In genomic region chrX:51891821-51892551, GRCh38 we compare ENCODE assay signal across 8 cellular contexts. TPM values are rescaled to one million over a fixed set of nuclear protein-coding genes. Genes with fewer than 3 reads are reported as not detected.
A peak's percentile ranks its signal among the peaks of the same experiment; 100 is the strongest.
DNase-seq lines count a peak whose midpoint lies in the region; ATAC-seq and TF ChIP-seq lines count a peak whose summit lies in the region.

No MANE protein-coding gene starts in this region.

- H3K4me1 ChIP-seq in vagina: peaks cover 17% of the 10 kb centered on the region

- no peak for ATAC-seq in GM18858 (IDR thresholded peaks at IDR 0.05; ENCODE audit: unreplicated experiment)
- no peak for ATAC-seq in esophagus mucosa

- H3K27ac Mint-ChIP-seq in IgD-negative memory B cell: peak overlapping the region; percentile 39 to 74 (median 44)

- peak overlapping the region; percentile 73 for H3K27ac ChIP-seq in vagina

- H3K27me3 Mint-ChIP-seq in IgD-negative memory B cell: no peaks in the 10 kb centered on the region

- no peak overlapping the region for H3K4me3 ChIP-seq in vagina

- peak; percentile 34 for DNase-seq in DMS79 treated with DMSO at 0.1 percent for 48 hours (lab: John Stamatoyannopoulos, UW)
- peak; percentile 38 for DNase-seq in amniotic epithelial cell (ENCODE audit: low read depth)
- DNase-seq in kidney tubule cell (ENCODE audit: low spot score): peak; percentile 31
- no peak for DNase-seq in vagina (ENCODE audit: extremely low spot score in 2 of 2)
- no peak for DNase-seq in A172 (ENCODE audit: low spot score)

- no peaks in the 10 kb centered on the region for H3K27me3 ChIP-seq in vagina

- H3K36me3 ChIP-seq in vagina: no peaks in the 10 kb centered on the region

- no peaks in the 10 kb centered on the region for H3K9me3 ChIP-seq in vagina

- intact Hi-C loops in vagina (cut with DNase I): no loop called here

- peaks cover 10 to 15% (median 10%) of the 10 kb centered on the region in 3 donors for H3K4me1 Mint-ChIP-seq in IgD-negative memory B cell

- TF ChIP-seq CTCF in vagina (IDR thresholded peaks at IDR 0.05): no peak

- H3K9me3 Mint-ChIP-seq in IgD-negative memory B cell: no peaks in the 10 kb centered on the region

- no peaks in the 10 kb centered on the region for H3K36me3 Mint-ChIP-seq in IgD-negative memory B cell

- H3K4me3 Mint-ChIP-seq in IgD-negative memory B cell: peak overlapping the region in 3 of 4 donors; percentile 31 to 57 (median 34)

- no peak for TF ChIP-seq POLR2A in vagina (IDR thresholded peaks at IDR 0.05)

RNA-seq across cellular contexts. Expression of gene MAGED1, which starts 1.4 kb away (rescaled TPM):
- 35.8 TPM for polyA plus RNA-seq in IgD-negative memory B cell
- 50.1 TPM for total RNA-seq in vagina
- total RNA-seq in A172 (2014; rRNA removed; shearing (Covaris generic)): 98.9 and 110 TPM in 2 replicates
- total RNA-seq in esophagus mucosa: 31.4 TPM

Comparison
In these comparisons a context has a peak if more than half of its experiments do, and no peak if none do; other contexts are left out.
1. DNase-seq: peak in DMS79 treated with DMSO at 0.1 percent for 48 hours (single experiment), amniotic epithelial cell (single experiment) and kidney tubule cell (single experiment); none in vagina (0 of 2) and A172 (single experiment).